8 cellular contexts compared by ENCODE assay signal in the genomic region with DNA sequence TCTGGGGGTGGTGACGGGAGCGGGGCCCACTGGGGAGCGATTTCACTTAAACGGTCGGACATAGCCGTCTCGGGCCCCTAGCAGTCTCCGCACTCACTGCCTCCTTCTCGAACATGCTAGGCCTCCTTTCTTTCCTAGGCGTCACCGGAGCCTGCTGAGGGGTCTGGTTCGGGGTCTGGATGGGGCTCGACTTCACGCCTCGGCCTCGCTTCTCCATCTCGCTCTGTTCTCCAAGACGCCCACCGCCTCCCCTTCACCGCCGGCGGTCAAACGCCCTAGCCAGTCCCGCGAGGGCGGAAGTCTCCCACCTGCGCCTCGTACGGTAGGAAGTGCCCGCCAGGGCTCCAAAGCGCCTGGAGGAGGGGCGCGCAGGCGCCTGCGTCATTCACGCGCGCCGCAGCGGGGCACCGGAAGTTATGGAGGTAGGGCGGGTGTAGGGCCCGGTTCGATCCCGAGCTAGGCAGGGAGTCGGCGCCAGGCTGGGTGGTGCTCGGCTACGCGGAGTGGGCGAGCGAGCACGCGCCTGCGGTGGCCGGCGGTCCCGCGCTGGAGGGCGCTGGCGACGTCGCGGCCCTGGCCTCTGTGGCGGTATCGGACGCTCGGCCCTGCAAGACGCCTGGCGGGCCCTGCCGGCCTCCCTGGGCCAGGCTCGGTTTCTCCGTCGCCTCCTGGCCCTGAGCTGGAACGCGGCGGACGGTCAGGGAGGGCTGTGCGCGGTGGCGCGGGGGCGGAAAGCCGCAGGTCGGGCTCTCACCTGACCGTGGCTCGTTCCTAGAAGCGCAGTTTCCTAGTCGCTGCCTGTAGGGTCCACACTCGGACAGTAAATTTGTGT. TPM values are rescaled to one million over a fixed set of nuclear protein-coding genes. Genes with fewer than 3 reads are reported as not detected.
DNase-seq lines count a peak whose midpoint lies in the region; ATAC-seq and TF ChIP-seq lines count a peak whose summit lies in the region.

A gene with protein sequence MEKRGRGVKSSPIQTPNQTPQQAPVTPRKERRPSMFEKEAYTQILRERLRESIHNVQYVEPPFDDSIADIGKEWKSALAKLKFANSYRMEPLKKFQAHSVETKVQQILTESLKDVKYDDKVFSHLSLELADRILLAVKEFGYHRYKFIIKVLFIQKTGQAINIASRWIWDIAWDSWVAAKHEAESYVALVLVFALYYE (minus strand): TSS at position 331 of the 832 bp plus-strand sequence. CDS start 114 bp downstream, at position 217.
A gene (plus strand): TSS at position 381 of the 832 bp plus-strand sequence. CDS start 36 bp downstream, at position 417.

- peak within 1 kb of the TSS; percentile 95 to 100 (median 98) for H3K4me3 Mint-ChIP-seq in IgD-negative memory B cell

- no peaks in the 10 kb centered on the region for H3K27me3 Mint-ChIP-seq in IgD-negative memory B cell

- CTCF ChIA-PET in OCI-LY7 (lab: Charles Lee; ENCODE audit: unreplicated experiment): interaction anchor here (0.6 kb wide), 1 partner anchor 832 kb away, joined by 3 read pairs; no protein-coding TSS in a partner anchor

- POLR2A ChIA-PET in OCI-LY7 (lab: Charles Lee): interaction anchor here (0.8 to 1.9 kb wide), 7 partner anchors 11 to 1064 kb away, joined by 3 to 10 read pairs (median 4); a partner anchor contains a TSS

- H3K36me3 Mint-ChIP-seq in IgD-negative memory B cell: peaks cover 9% of the 10 kb centered on the region

- H3K79me2 ChIP-seq in OCI-LY7 (ENCODE audit: insufficient read depth, low read depth, low read length): peaks cover 33% of the 10 kb centered on the region

- 0 out of 2 replicates have a peak, but pooled peaks have one; percentile 23 for TF ChIP-seq CTCF in OCI-LY7 (conservative IDR thresholded peaks at IDR 0.05; ENCODE audit: low read length)

- ATAC-seq in GM21576 (IDR thresholded peaks at IDR 0.05; ENCODE audit: unreplicated experiment): peak; percentile 94

- H3K4me3 ChIP-seq in OCI-LY7 (ENCODE audit: low read depth, low read length, poor library complexity, severe bottlenecking): peak within 1 kb of the TSS; percentile 81
- peak within 1 kb of the TSS; percentile 89 to 97 for H3K4me3 ChIP-seq in mucosa of rectum (ENCODE audit: low read length in 2 of 2)

- H4K20me1 ChIP-seq in OCI-LY7 (ENCODE audit: insufficient read depth, low read length): no peaks in the 10 kb centered on the region; the same call in 1 of the 2 replicates

- intact Hi-C loops in OCI-LY7 (cut with micrococcal nuclease; ENCODE audit: unreplicated experiment): loop anchor here (1.0 kb wide), 3 partner anchors 26 to 802 kb away; a partner anchor contains a TSS

- peak within 1 kb of the TSS; percentile 92 to 100 (median 99) for H3K27ac Mint-ChIP-seq in IgD-negative memory B cell

- H3K9me3 ChIP-seq in OCI-LY7 (ENCODE audit: low read length): 0 out of 2 replicates have a peak, but pooled peaks cover 6% of the 10 kb centered on the region
- no peaks in the 10 kb centered on the region for H3K9me3 ChIP-seq in mucosa of rectum (ENCODE audit: control insufficient read depth in 2 of 2, low read length in 2 of 2)

- no peaks in the 10 kb centered on the region for H3K27me3 ChIP-seq in mucosa of rectum (ENCODE audit: control insufficient read depth in 2 of 2, insufficient read depth in 2 of 2, low read length in 2 of 2)

- TF ChIP-seq POLR2A in erythroblast (IDR thresholded peaks at IDR 0.05; ENCODE audit: low read length): peak; percentile 98

- DNase-seq in DMS153 treated with DMSO at 0.1 percent for 48 hours (lab: John Stamatoyannopoulos, UW; ENCODE audit: unreplicated experiment) (peak; percentile 81), OCI-LY7 (ENCODE audit: low spot score) (peak; percentile 95), activated T-cell treated with anti-CD3 and anti-CD28 coated beads for 48 hours (ENCODE audit: low read depth) (peak; percentile 94), erythroblast (lab: John Stamatoyannopoulos, UW) (peak; percentile 96 to 97)
- peak; percentile 88 for DNase-seq in stimulated activated CD8-positive, alpha-beta memory T cell treated with anti-CD3 and anti-CD28 coated beads, Interleukin-4, amount 100 ng/mL, for 4 hours (ENCODE audit: low read depth in 2 of 2, low spot score in 1 of 2)

- H3K9ac ChIP-seq in mucosa of rectum (ENCODE audit: low read depth in 1 of 2, low read length in 2 of 2): peak within 1 kb of the TSS; percentile 93 to 99

- peaks cover 0 to 5% (median 2%) of the 10 kb centered on the region in 3 donors for H3K9me3 Mint-ChIP-seq in IgD-negative memory B cell

- H3K4me1 Mint-ChIP-seq in IgD-negative memory B cell: peaks cover 8 to 22% (median 21%) of the 10 kb centered on the region in 3 donors

- H3K9me2 ChIP-seq in OCI-LY7 (ENCODE audit: insufficient read depth, low read length): no peaks in the 10 kb centered on the region

- peak within 1 kb of the TSS; percentile 95 for H3K4me2 ChIP-seq in OCI-LY7 (ENCODE audit: low read length)

- H2AFZ ChIP-seq in OCI-LY7 (ENCODE audit: low read length): peak within 1 kb of the TSS; percentile 66

- H3K4me1 ChIP-seq in OCI-LY7 (ENCODE audit: insufficient read depth, low read length, poor library complexity, severe bottlenecking) (peaks cover 22% of the 10 kb centered on the region), mucosa of rectum (ENCODE audit: control insufficient read depth in 2 of 2, insufficient read depth in 2 of 2, low read length in 2 of 2) (peaks cover 8 to 11% of the 10 kb centered on the region in 2 donors)

- no TSS peak for BruUV-seq in OCI-LY7 (replicated peaks; lab: Mats Ljungman, UMichigan)

- H3K27ac ChIP-seq in OCI-LY7 (ENCODE audit: low read depth, low read length, poor library complexity, severe bottlenecking) (peak within 1 kb of the TSS; percentile 61), mucosa of rectum (ENCODE audit: low read depth in 2 of 2, low read length in 2 of 2) (peak within 1 kb of the TSS; percentile 95 to 96)

- peaks cover 32% of the 10 kb centered on the region for H3K36me3 ChIP-seq in OCI-LY7 (ENCODE audit: insufficient read depth, low read length)
- H3K36me3 ChIP-seq in mucosa of rectum (ENCODE audit: control insufficient read depth in 2 of 2, insufficient read depth in 2 of 2, low read length in 2 of 2): no peaks in the 10 kb centered on the region

RNA-seq across cellular contexts. Expression of the first gene that starts in this region (rescaled TPM):
- 1.0 TPM for polyA plus RNA-seq in IgD-negative memory B cell
- 7.7 and 10.9 TPM in 2 replicates for total RNA-seq in OCI-LY7 (2014; rRNA removed; shearing (Covaris generic))
- total RNA-seq in OCI-LY7 (2022): 6.4 and 7.5 TPM in 2 replicates

RNA-seq across cellular contexts. Expression of the second gene that starts in this region (rescaled TPM):
- 9.0 TPM for polyA plus RNA-seq in IgD-negative memory B cell
- 16.5 and 23.2 TPM in 2 replicates for total RNA-seq in OCI-LY7 (2014; rRNA removed; shearing (Covaris generic))
- 35.3 and 42.3 TPM in 2 replicates for total RNA-seq in OCI-LY7 (2022)

Comparison
In these comparisons a context has a peak if more than half of its experiments do, and no peak if none do; other contexts are left out.
1. Peak in every context shown above with its lines: DNase-seq, ATAC-seq, H3K4me3 ChIP-seq and H3K27ac ChIP-seq.